ENCODE assay signal across 1 cellular context in the genomic region with DNA sequence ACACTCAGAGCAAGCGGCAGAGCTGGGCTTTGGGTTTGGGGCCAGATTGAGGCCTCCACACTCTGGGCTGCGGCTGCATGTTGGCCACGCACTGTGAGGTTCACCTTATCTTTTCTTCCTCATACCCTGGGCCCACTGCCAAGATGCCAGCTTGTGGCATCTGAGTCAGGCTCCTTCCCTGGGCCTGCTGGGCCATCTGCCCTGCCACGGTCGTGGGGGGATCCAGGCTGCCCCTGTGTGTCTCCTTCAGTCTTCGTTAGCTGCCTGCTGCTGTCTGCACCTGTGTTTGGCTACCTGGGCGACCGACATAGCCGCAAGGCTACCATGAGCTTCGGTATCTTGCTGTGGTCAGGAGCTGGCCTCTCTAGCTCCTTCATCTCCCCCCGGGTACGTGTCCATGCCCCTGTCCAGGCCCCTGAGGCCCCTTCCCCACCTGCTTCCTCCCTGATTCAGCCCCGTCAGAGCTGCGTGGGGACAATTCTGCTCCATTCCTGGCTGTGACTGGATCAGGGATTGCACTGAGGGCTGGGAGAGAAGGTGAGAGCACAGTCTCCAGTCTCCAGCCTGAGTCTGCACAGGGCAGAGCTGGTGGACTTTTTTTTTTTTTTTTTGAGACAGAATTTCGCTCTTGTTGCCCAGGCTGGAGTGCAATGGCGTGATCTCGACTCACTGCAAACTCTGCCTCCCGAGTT.
TF ChIP-seq lines count a peak whose summit lies in the region.

No MANE protein-coding gene starts in this region.

TF ChIP-seq in SK-N-SH treated with all-trans-retinoic acid at 6 μM for 48 hours, 23 proteins besides CTCF, POLR2A, EP300 and RAD21 (continued from another document):
- TF ChIP-seq, protein P1, sequence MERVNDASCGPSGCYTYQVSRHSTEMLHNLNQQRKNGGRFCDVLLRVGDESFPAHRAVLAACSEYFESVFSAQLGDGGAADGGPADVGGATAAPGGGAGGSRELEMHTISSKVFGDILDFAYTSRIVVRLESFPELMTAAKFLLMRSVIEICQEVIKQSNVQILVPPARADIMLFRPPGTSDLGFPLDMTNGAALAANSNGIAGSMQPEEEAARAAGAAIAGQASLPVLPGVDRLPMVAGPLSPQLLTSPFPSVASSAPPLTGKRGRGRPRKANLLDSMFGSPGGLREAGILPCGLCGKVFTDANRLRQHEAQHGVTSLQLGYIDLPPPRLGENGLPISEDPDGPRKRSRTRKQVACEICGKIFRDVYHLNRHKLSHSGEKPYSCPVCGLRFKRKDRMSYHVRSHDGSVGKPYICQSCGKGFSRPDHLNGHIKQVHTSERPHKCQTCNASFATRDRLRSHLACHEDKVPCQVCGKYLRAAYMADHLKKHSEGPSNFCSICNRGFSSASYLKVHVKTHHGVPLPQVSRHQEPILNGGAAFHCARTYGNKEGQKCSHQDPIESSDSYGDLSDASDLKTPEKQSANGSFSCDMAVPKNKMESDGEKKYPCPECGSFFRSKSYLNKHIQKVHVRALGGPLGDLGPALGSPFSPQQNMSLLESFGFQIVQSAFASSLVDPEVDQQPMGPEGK (CRISPR knock-in tag; IDR thresholded peaks at IDR 0.05; ENCODE audit: borderline replicate concordance), result no peak
- no peak for TF ChIP-seq TCF4 (CRISPR knock-in tag; IDR thresholded peaks at IDR 0.05; ENCODE audit: borderline replicate concordance)
